In the genomic region with DNA sequence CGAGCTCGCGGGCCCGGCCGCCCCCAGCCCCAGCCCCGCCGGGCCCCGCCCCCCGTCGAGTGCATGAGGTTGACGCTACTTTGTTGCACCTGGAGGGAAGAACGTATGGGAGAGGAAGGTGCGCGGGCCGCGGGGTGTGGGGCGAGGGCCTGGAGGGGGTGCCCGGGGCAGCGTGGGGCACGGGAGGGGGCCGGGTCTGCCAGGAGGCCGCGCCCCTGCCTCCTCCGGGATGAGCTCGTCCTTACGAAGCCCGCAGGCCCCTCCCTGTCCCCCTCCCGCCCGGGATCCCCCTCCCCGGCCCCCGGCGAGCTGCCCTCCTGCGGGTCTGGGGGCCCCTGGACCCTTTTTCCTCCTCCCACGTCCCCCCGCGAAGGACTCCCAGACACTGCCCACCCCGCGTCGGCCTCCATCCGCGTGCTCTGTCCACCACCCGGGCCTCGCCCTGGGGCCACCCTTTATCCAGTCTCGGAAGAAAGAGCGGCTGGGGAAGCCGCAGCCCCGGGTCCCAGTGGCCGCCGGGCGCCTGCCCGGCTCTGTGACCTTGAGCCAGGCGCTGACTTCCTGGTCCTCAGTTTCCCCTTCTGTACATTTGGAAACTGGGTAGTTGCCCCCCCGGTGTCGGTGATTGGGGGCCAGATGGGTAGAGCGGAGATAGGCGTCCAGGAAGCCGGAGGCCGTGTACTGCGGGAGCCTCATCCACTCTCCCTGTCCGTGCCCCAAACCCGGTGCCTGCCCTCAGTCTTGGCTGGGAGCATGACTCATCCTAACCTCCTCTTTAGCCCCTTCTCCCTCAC, we compare ENCODE assay signal across 1 cellular context.
TF ChIP-seq lines count a peak whose summit lies in the region.

No MANE protein-coding gene starts in this region.

TF ChIP-seq in neural cell, 6 proteins besides CTCF, POLR2A, EP300 and RAD21 (continued from another document):
- TF ChIP-seq SMC3 (conservative IDR thresholded peaks at IDR 0.05; ENCODE audit: poor library complexity), result no peak
TF ChIP-seq in neural cell: peak in this region for 2.
